In the genomic region with DNA sequence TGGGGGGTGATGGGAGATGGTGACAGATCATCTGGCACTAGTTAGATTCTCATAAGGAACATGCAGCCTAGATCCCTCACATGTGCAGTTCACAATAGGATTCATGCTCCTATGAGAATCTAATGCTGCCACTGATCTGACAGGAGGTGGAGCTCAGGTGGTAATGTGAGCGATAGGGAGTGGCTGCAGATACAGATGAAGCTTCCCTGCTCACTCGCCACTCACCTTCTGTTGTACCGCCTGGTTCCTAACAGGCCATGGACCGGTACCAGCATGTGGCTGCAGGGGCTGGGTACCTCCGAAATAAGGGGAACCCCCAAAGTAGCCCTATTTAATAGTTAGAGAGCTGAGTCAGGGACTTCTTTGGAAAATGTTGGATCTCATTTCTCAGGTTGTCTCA, we compare ENCODE assay signal across 18 cellular contexts.
"Had no signal": no experiment of that assay in that cellular context is flagged by ENCODE, and none has a peak within 500 bp of the region (broad histone marks: within the 10 kb centered on the region; RNA-seq: fewer than 3 reads in every experiment).

No MANE protein-coding gene starts in this region.

- H3K4me3 Mint-ChIP-seq: immature natural killer cell; mesothelial cell of epicardium; naive B cell; naive thymus-derived CD8-positive, alpha-beta T cell had no signal

- H3K9me3 Mint-ChIP-seq: immature natural killer cell; mesothelial cell of epicardium; naive B cell; naive thymus-derived CD8-positive, alpha-beta T cell had no signal

- H3K36me3 Mint-ChIP-seq: immature natural killer cell; mesothelial cell of epicardium; naive B cell; naive thymus-derived CD8-positive, alpha-beta T cell had no signal

- H3K27me3 Mint-ChIP-seq: naive B cell; naive thymus-derived CD8-positive, alpha-beta T cell had no signal

- H3K27ac Mint-ChIP-seq: immature natural killer cell, naive B cell had no signal

- ATAC-seq: foreskin keratinocyte; gastroesophageal sphincter; heart left ventricle; left lung; left ventricle myocardium superior; lower lobe of right lung; mucosa of descending colon; naive thymus-derived CD8-positive, alpha-beta T cell had no signal

- DNase-seq: dermis blood vessel endothelial cell; dorsolateral prefrontal cortex; effector CD4-positive, alpha-beta T cell; effector memory CD4-positive, alpha-beta T cell; foreskin keratinocyte; heart left ventricle; hypothalamus; immature natural killer cell; left cardiac atrium; left lung; left ventricle myocardium superior; lower lobe of right lung; mesenchymal stem cell; mucosa of descending colon; naive B cell; naive thymus-derived CD8-positive, alpha-beta T cell had no signal

- H3K4me1 Mint-ChIP-seq: immature natural killer cell; naive B cell; naive thymus-derived CD8-positive, alpha-beta T cell had no signal
